ENCODE assay signal across 26 cellular contexts in genomic region chr17:80640379-80641071, GRCh38.
"Had no signal": no experiment of that assay in that cellular context is flagged by ENCODE, and none has a peak within 500 bp of the region (broad histone marks: within the 10 kb centered on the region; RNA-seq: fewer than 3 reads in every experiment).

No MANE protein-coding gene starts in this region.

- H3K27me3 ChIP-seq: adrenal gland, ascending aorta, brain microvascular endothelial cell, right atrium auricular region, suprapubic skin, transverse colon, vagina had no signal

- H3K36me3 ChIP-seq: adrenal gland, brain microvascular endothelial cell, right atrium auricular region, transverse colon, vagina had no signal

- H3K4me3 Mint-ChIP-seq: activated CD4-positive, alpha-beta T cell treated with anti-CD3 and anti-CD28 coated beads, Interleukin-2, amount 10 ng/mL, durations not matched to agents 7 days and 5 days; activated CD8-positive, alpha-beta memory T cell treated with anti-CD3 and anti-CD28 coated beads, Interleukin-2, amount 10 ng/mL, durations not matched to agents 7 days and 5 days; activated CD8-positive, alpha-beta T cell treated with anti-CD3 and anti-CD28 coated beads for 36 hours; activated naive CD8-positive, alpha-beta T cell; activated T-helper 1 cell treated with anti-CD3 and anti-CD28 coated beads, Interleukin-12 subunit alpha, Interleukin-12 subunit beta, Interleukin-2, Interleukin-4 antibody, amounts not matched to agents 30 ng/mL and 10 ng/mL and 1 ng/mL, durations not matched to agents 14 hours and 24 hours and 36 hours; natural killer cell; stimulated activated naive CD8-positive, alpha-beta T cell treated with anti-CD3 and anti-CD28 coated beads, Interleukin-15, amount 100 ng/mL, for 72 hours; T-helper 17 cell had no signal

- FAIRE-seq: endothelial cell of umbilical vein, frontal cortex had no signal

- H3K9me3 ChIP-seq: adrenal gland, ascending aorta, right atrium auricular region, suprapubic skin, transverse colon, vagina had no signal

- H3K9me3 Mint-ChIP-seq: activated CD4-positive, alpha-beta T cell treated with anti-CD3 and anti-CD28 coated beads, Interleukin-2, amount 10 ng/mL, durations not matched to agents 7 days and 5 days; activated CD8-positive, alpha-beta T cell treated with anti-CD3 and anti-CD28 coated beads for 36 hours; activated T-helper 1 cell treated with anti-CD3 and anti-CD28 coated beads, Interleukin-12 subunit alpha, Interleukin-12 subunit beta, Interleukin-2, Interleukin-4 antibody, amounts not matched to agents 30 ng/mL and 10 ng/mL and 1 ng/mL, durations not matched to agents 14 hours and 24 hours and 36 hours; natural killer cell; stimulated activated naive CD8-positive, alpha-beta T cell treated with anti-CD3 and anti-CD28 coated beads, Interleukin-15, amount 100 ng/mL, for 72 hours had no signal

- H3K27ac ChIP-seq: adrenal gland, ascending aorta, brain microvascular endothelial cell, right atrium auricular region, suprapubic skin, transverse colon, vagina had no signal

- H3K27ac Mint-ChIP-seq: activated CD4-positive, alpha-beta T cell treated with anti-CD3 and anti-CD28 coated beads, Interleukin-2, amount 10 ng/mL, durations not matched to agents 7 days and 5 days; activated CD8-positive, alpha-beta memory T cell treated with anti-CD3 and anti-CD28 coated beads, Interleukin-2, amount 10 ng/mL, durations not matched to agents 7 days and 5 days; activated CD8-positive, alpha-beta T cell treated with anti-CD3 and anti-CD28 coated beads for 36 hours; activated naive CD8-positive, alpha-beta T cell; activated T-helper 1 cell treated with anti-CD3 and anti-CD28 coated beads, Interleukin-12 subunit alpha, Interleukin-12 subunit beta, Interleukin-2, Interleukin-4 antibody, amounts not matched to agents 30 ng/mL and 10 ng/mL and 1 ng/mL, durations not matched to agents 14 hours and 24 hours and 36 hours; natural killer cell; progenitor cell of endocrine pancreas; T-helper 17 cell had no signal

- H3K27me3 Mint-ChIP-seq: activated CD4-positive, alpha-beta T cell treated with anti-CD3 and anti-CD28 coated beads, Interleukin-2, amount 10 ng/mL, durations not matched to agents 7 days and 5 days; activated CD8-positive, alpha-beta memory T cell treated with anti-CD3 and anti-CD28 coated beads, Interleukin-2, amount 10 ng/mL, durations not matched to agents 7 days and 5 days; activated CD8-positive, alpha-beta T cell treated with anti-CD3 and anti-CD28 coated beads for 36 hours; activated naive CD8-positive, alpha-beta T cell; progenitor cell of endocrine pancreas; stimulated activated naive CD8-positive, alpha-beta T cell treated with anti-CD3 and anti-CD28 coated beads, Interleukin-15, amount 100 ng/mL, for 72 hours; T-helper 17 cell had no signal

- H3K36me3 Mint-ChIP-seq: natural killer cell had no signal

- H3K4me1 ChIP-seq: ascending aorta, right atrium auricular region, suprapubic skin, vagina had no signal

- H3K4me3 ChIP-seq: adrenal gland, ascending aorta, right atrium auricular region, suprapubic skin, transverse colon, vagina had no signal

- DNase-seq: activated CD4-positive, alpha-beta T cell treated with anti-CD3 and anti-CD28 coated beads, Interleukin-2, amount 10 ng/mL, durations not matched to agents 7 days and 5 days; activated CD8-positive, alpha-beta memory T cell treated with anti-CD3 and anti-CD28 coated beads, Interleukin-2, amount 10 ng/mL, durations not matched to agents 7 days and 5 days; activated CD8-positive, alpha-beta T cell treated with anti-CD3 and anti-CD28 coated beads for 36 hours; activated gamma-delta T cell treated with Interleukin-2 at 50 U/mL for 16 hours; activated T-cell treated with anti-CD3 and anti-CD28 coated beads for 4 hours; brain microvascular endothelial cell; caudate nucleus; effector memory CD4-positive, alpha-beta T cell; hippocampal formation; midbrain; natural killer cell; stimulated activated CD4-positive, alpha-beta T cell treated with anti-CD3 and anti-CD28 coated beads, Interleukin-12 subunit alpha, Interleukin-12 subunit beta, amount 100 ng/mL, for 4 hours; stimulated activated CD4-positive, alpha-beta T cell treated with anti-CD3 and anti-CD28 coated beads, Interleukin-4, amount 100 ng/mL, for 4 hours; stimulated activated naive CD8-positive, alpha-beta T cell treated with anti-CD3 and anti-CD28 coated beads, Interleukin-15, amount 100 ng/mL, for 72 hours; T-helper 17 cell; transverse colon had no signal
